In genomic region chr14:82861321-82861720, GRCh38 we compare ENCODE assay signal across 9 cellular contexts.
ATAC-seq and TF ChIP-seq lines count a peak whose summit lies in the region.
"Had no signal": no experiment of that assay in that cellular context is flagged by ENCODE, and none has a peak within 500 bp of the region (broad histone marks: within the 10 kb centered on the region; RNA-seq: fewer than 3 reads in every experiment).

No MANE protein-coding gene starts in this region.

- H3K9me3 ChIP-seq in neural cell (ENCODE audit: low read length): peaks cover 3% of the 10 kb centered on the region
- H3K9me3 ChIP-seq: A549, BE2C, BLaER1 had no signal

- TF ChIP-seq EP300 in neural cell (conservative IDR thresholded peaks at IDR 0.05; ENCODE audit: poor library complexity, severe bottlenecking): peak; percentile 86

- no peak overlapping the region for H2AFZ ChIP-seq in neural cell (ENCODE audit: low read depth, low read length)

- H3K27ac ChIP-seq in neural cell (ENCODE audit: low read length): no peak overlapping the region
- H3K27ac ChIP-seq: 22Rv1; A549; BLaER1; BLaER1 treated with 17β-estradiol and CSF1 and Interleukin-3, amounts not matched to agents 10 nM and 100 nM; C4-2B had no signal

- no peaks in the 10 kb centered on the region for H3K9me2 ChIP-seq in neural cell (ENCODE audit: insufficient read depth, low read length)

- TF ChIP-seq RAD21 in neural cell (conservative IDR thresholded peaks at IDR 0.05): no peak

- H3K36me3 ChIP-seq in neural cell (ENCODE audit: insufficient read depth, low read length): no peaks in the 10 kb centered on the region
- H3K36me3 ChIP-seq: BE2C; BLaER1; BLaER1 treated with 17β-estradiol and CSF1 and Interleukin-3, amounts not matched to agents 10 nM and 100 nM had no signal

- H3K27me3 ChIP-seq in neural cell (ENCODE audit: insufficient read depth, low read depth, low read length): no peaks in the 10 kb centered on the region
- H3K27me3 ChIP-seq: BE2C; BLaER1; BLaER1 treated with 17β-estradiol and CSF1 and Interleukin-3, amounts not matched to agents 10 nM and 100 nM had no signal

- H3K9ac ChIP-seq in neural cell (ENCODE audit: low read length): no peak overlapping the region
- H3K9ac ChIP-seq: BLaER1; BLaER1 treated with 17β-estradiol and CSF1 and Interleukin-3, amounts not matched to agents 10 nM and 100 nM had no signal

- no peaks in the 10 kb centered on the region for H4K20me1 ChIP-seq in neural cell (ENCODE audit: insufficient read depth)
- H4K20me1 ChIP-seq: BLaER1; BLaER1 treated with 17β-estradiol and CSF1 and Interleukin-3, amounts not matched to agents 10 nM and 100 nM had no signal

- H3K79me2 ChIP-seq in neural cell (replicated peaks; ENCODE audit: insufficient read depth, low read length): no peaks in the 10 kb centered on the region

- no peak for TF ChIP-seq CTCF in neural cell (IDR thresholded peaks at IDR 0.05; ENCODE audit: poor library complexity, severe bottlenecking)

- no peak for ATAC-seq in HG02610 (IDR thresholded peaks at IDR 0.05; ENCODE audit: unreplicated experiment)
- ATAC-seq: A549; CD8-positive, alpha-beta T cell had no signal

- no peaks in the 10 kb centered on the region for H3F3A ChIP-seq in neural cell (ENCODE audit: insufficient read depth, low read length, poor library complexity, severe bottlenecking)

- H3K4me3 ChIP-seq in neural cell (ENCODE audit: low read length): no peak overlapping the region
- H3K4me3 ChIP-seq: A549; BLaER1; BLaER1 treated with 17β-estradiol and CSF1 and Interleukin-3, amounts not matched to agents 10 nM and 100 nM had no signal

- H3K4me2 ChIP-seq in neural cell (ENCODE audit: low read length): no peak overlapping the region
- H3K4me2 ChIP-seq: A549; BLaER1; BLaER1 treated with 17β-estradiol and CSF1 and Interleukin-3, amounts not matched to agents 10 nM and 100 nM had no signal

TF ChIP-seq in neural cell, 6 proteins besides CTCF, POLR2A, EP300 and RAD21:
- no peak for TF ChIP-seq TAF1 (IDR thresholded peaks at IDR 0.05; ENCODE audit: low read depth)
- peak; percentile 64 for TF ChIP-seq POLR2AphosphoS5 (IDR thresholded peaks at IDR 0.05)
